In genomic region chr7:51141451-51141971, GRCh38 we compare ENCODE assay signal across 8 cellular contexts.
DNase-seq lines count a peak whose midpoint lies in the region; ATAC-seq, FAIRE-seq and TF ChIP-seq lines count a peak whose summit lies in the region.

No MANE protein-coding gene starts in this region.

- peak; percentile 61 for TF ChIP-seq CTCF in cardiac muscle cell (IDR thresholded peaks at IDR 0.05; ENCODE audit: low read depth, low read length)

- H3K27me3 ChIP-seq in HUES48 (ENCODE audit: control insufficient read depth, insufficient read depth, low read length) (no peaks in the 10 kb centered on the region), cardiac muscle cell (peaks cover 5% of the 10 kb centered on the region), small intestine (ENCODE audit: control insufficient read depth in 2 of 2, insufficient read depth in 2 of 2, low read length in 2 of 2) (no peaks in the 10 kb centered on the region)

- H3K4me1 ChIP-seq in HUES48 (ENCODE audit: control insufficient read depth, insufficient read depth, low read length) (peaks cover 13% of the 10 kb centered on the region; the same call in 1 of the 2 replicates), cardiac muscle cell (ENCODE audit: low read depth) (peaks cover 19% of the 10 kb centered on the region), small intestine (ENCODE audit: control insufficient read depth in 2 of 2, insufficient read depth in 1 of 2, low read depth in 1 of 2, low read length in 1 of 2) (no peaks in the 10 kb centered on the region)

- no peaks in the 10 kb centered on the region for H3K9me3 ChIP-seq in HUES48 (ENCODE audit: control insufficient read depth, insufficient read depth, low read length)
- H3K9me3 ChIP-seq in cardiac muscle cell (ENCODE audit: low read depth) = no peaks in the 10 kb centered on the region
- no peaks in the 10 kb centered on the region for H3K9me3 ChIP-seq in small intestine (ENCODE audit: control insufficient read depth, low read depth)

- no peak for FAIRE-seq in small intestine (lab: Jason Lieb, UNC)

- ATAC-seq in HG02970 (IDR thresholded peaks at IDR 0.05; ENCODE audit: low FRiP score, unreplicated experiment) (no peak), HG02610 (IDR thresholded peaks at IDR 0.05; ENCODE audit: unreplicated experiment) (no peak)

- peak overlapping the region; percentile 23 for H3K27ac ChIP-seq in HUES48 (ENCODE audit: low read depth, low read length)
- no peak overlapping the region for H3K27ac ChIP-seq in cardiac muscle cell
- H3K27ac ChIP-seq in small intestine (ENCODE audit: low read depth in 1 of 2, low read length in 1 of 2) = no peak overlapping the region

- peak; percentile 76 for DNase-seq in COLO829 (ENCODE audit: low spot score)
- DNase-seq in T1000 (lab: John Stamatoyannopoulos, UW) = peak; percentile 1
- peak; percentile 59 to 83 for DNase-seq in cardiac muscle cell (ENCODE audit: low read depth in 1 of 2, low spot score in 1 of 2)
- peak; percentile 10 for DNase-seq in small intestine
- DNase-seq in NCI-H2081 treated with DMSO at 0.1 percent for 48 hours (lab: John Stamatoyannopoulos, UW) = no peak

- H3K36me3 ChIP-seq in HUES48 (ENCODE audit: control insufficient read depth, insufficient read depth, low read length) (no peaks in the 10 kb centered on the region), cardiac muscle cell (no peaks in the 10 kb centered on the region), small intestine (ENCODE audit: control insufficient read depth in 2 of 2, insufficient read depth in 2 of 2, low read length in 2 of 2) (peaks cover 0 to 2% of the 10 kb centered on the region in 2 donors)

- no peak overlapping the region for H3K4me3 ChIP-seq in HUES48 (ENCODE audit: low read depth, low read length)
- H3K4me3 ChIP-seq in cardiac muscle cell = no peak overlapping the region
- H3K4me3 ChIP-seq in small intestine (ENCODE audit: low read depth in 1 of 2, low read length in 2 of 2) = no peak overlapping the region

- H3K9ac ChIP-seq in HUES48 (ENCODE audit: low read depth, low read length) = no peak overlapping the region

- WGBS in small intestine, 3 donors = 17 to 24% (median 21%) methylated on average over 4 of the region's 4 CpGs
